Comparison of ENCODE assay signal across 7 cellular contexts in genomic region chrX:149691794-149692193, GRCh38.
"Had no signal": no experiment of that assay in that cellular context is flagged by ENCODE, and none has a peak within 500 bp of the region (broad histone marks: within the 10 kb centered on the region; RNA-seq: fewer than 3 reads in every experiment).

No MANE protein-coding gene starts in this region.

- H3K4me3 ChIP-seq: GM12878 had no signal

- DNase-seq: GDM1, GF-D8 had no signal

- FAIRE-seq: G401.6, GM12878, GM12891, GM12892, GM18507 had no signal
